In the genomic region with DNA sequence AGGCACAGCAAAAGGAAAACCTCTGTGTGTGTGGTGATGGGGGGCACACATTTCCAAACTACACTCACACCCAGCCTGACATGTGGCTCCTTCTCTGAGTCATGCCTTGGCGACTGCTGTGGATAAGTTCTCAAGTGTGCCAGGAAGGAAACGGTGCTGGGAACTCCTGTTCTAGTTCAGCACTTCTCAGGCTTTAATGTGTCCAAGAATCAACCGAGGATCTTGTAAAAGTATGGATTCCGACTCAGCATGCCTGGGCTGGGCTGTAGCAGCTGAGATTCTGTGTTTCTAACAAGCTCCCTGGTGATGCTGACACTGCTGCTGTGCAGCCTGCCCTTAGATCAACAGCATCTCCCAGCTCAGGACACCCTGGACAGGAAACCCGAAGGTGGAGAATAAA, we compare ENCODE assay signal across 8 cellular contexts. TPM values are rescaled to one million over a fixed set of nuclear protein-coding genes. Genes with fewer than 3 reads are reported as not detected.
DNase-seq lines count a peak whose midpoint lies in the region; ATAC-seq and TF ChIP-seq lines count a peak whose summit lies in the region.

No MANE protein-coding gene starts in this region.

- H3K9me3 Mint-ChIP-seq in activated CD8-positive, alpha-beta memory T cell treated with anti-CD3 and anti-CD28 coated beads, Interleukin-2, amount 10 ng/mL, durations not matched to agents 7 days and 5 days (ENCODE audit: low read depth) = no peaks in the 10 kb centered on the region

- intact Hi-C loops in posterior vena cava (cut with DNase I) = no loop called here

- no peaks in the 10 kb centered on the region for H3K36me3 Mint-ChIP-seq in activated CD8-positive, alpha-beta memory T cell treated with anti-CD3 and anti-CD28 coated beads, Interleukin-2, amount 10 ng/mL, durations not matched to agents 7 days and 5 days

- TF ChIP-seq CTCF in fibroblast of pulmonary artery (IDR thresholded peaks at IDR 0.05; ENCODE audit: low read length, missing control alignments) = no peak

- H3K27ac Mint-ChIP-seq in activated CD8-positive, alpha-beta memory T cell treated with anti-CD3 and anti-CD28 coated beads, Interleukin-2, amount 10 ng/mL, durations not matched to agents 7 days and 5 days = no peak overlapping the region

- H3K4me1 Mint-ChIP-seq in activated CD8-positive, alpha-beta memory T cell treated with anti-CD3 and anti-CD28 coated beads, Interleukin-2, amount 10 ng/mL, durations not matched to agents 7 days and 5 days = no peaks in the 10 kb centered on the region

- no peak overlapping the region for H3K4me3 Mint-ChIP-seq in activated CD8-positive, alpha-beta memory T cell treated with anti-CD3 and anti-CD28 coated beads, Interleukin-2, amount 10 ng/mL, durations not matched to agents 7 days and 5 days

- no peak for ATAC-seq in GM21717 (IDR thresholded peaks at IDR 0.05; ENCODE audit: unreplicated experiment)
- no peak for ATAC-seq in activated CD8-positive, alpha-beta memory T cell treated with anti-CD3 and anti-CD28 coated beads, Interleukin-2, amount 10 ng/mL, durations not matched to agents 7 days and 5 days
- ATAC-seq in GM21786 (IDR thresholded peaks at IDR 0.05; ENCODE audit: unreplicated experiment) = no peak

- DNase-seq in ELR (ENCODE audit: low read depth) = peak; percentile 82
- peak; percentile 1 to 36 for DNase-seq in NCI-H446 (lab: John Stamatoyannopoulos, UW)
- DNase-seq in fibroblast of pulmonary artery (ENCODE audit: low read depth) = peak; percentile 92
- peak; percentile 83 for DNase-seq in posterior vena cava (ENCODE audit: low spot score)
- no peak for DNase-seq in activated CD8-positive, alpha-beta memory T cell treated with anti-CD3 and anti-CD28 coated beads, Interleukin-2, amount 10 ng/mL, durations not matched to agents 7 days and 5 days
- DNase-seq in activated effector memory CD4-positive, alpha-beta T cell treated with anti-CD3 and anti-CD28 coated beads, Interleukin-2, amount 50 U/mL, for 16 hours = no peak

- no peak overlapping the region for H3K4me3 ChIP-seq in fibroblast of pulmonary artery (replicated peaks; ENCODE audit: low read depth, low read length)

- CTCF ChIA-PET in activated CD8-positive, alpha-beta memory T cell treated with anti-CD3 and anti-CD28 coated beads, Interleukin-2, amount 10 ng/mL, durations not matched to agents 7 days and 5 days (lab: Charles Lee) = no interaction called here

- no peaks in the 10 kb centered on the region for H3K27me3 Mint-ChIP-seq in activated CD8-positive, alpha-beta memory T cell treated with anti-CD3 and anti-CD28 coated beads, Interleukin-2, amount 10 ng/mL, durations not matched to agents 7 days and 5 days

RNA-seq across cellular contexts. Expression of a gene that starts 20.2 kb away (rescaled TPM):
- under 1 TPM; 0.19 TPM for total RNA-seq in posterior vena cava
- total RNA-seq in activated CD8-positive, alpha-beta memory T cell treated with anti-CD3 and anti-CD28 coated beads, Interleukin-2, amount 10 ng/mL, durations not matched to agents 7 days and 5 days = under 1 TPM; 0.18 to 0.61 TPM

Comparison
In these comparisons a context has a peak if more than half of its experiments do, and no peak if none do; other contexts are left out.
1. DNase-seq: peak in ELR (single experiment), NCI-H446 (2 of 2), fibroblast of pulmonary artery (single experiment) and posterior vena cava (single experiment); none in activated CD8-positive, alpha-beta memory T cell treated with anti-CD3 and anti-CD28 coated beads, Interleukin-2, amount 10 ng/mL, durations not matched to agents 7 days and 5 days (single experiment) and activated effector memory CD4-positive, alpha-beta T cell treated with anti-CD3 and anti-CD28 coated beads, Interleukin-2, amount 50 U/mL, for 16 hours (single experiment).